1 cellular context compared by ENCODE assay signal in genomic region chr10:33661580-33662269, GRCh38.
A peak's percentile ranks its signal among the peaks of the same experiment; 100 is the strongest.
TF ChIP-seq lines count a peak whose summit lies in the region.

No MANE protein-coding gene starts in this region.

TF ChIP-seq in HepG2, 621 proteins besides CTCF, POLR2A, EP300 and RAD21 (continued from another document and continues in another):
- TF ChIP-seq RERE (CRISPR knock-in tag; IDR thresholded peaks at IDR 0.05; ENCODE audit: low read depth), result no peak
- no peak for TF ChIP-seq TOE1 (CRISPR knock-in tag; IDR thresholded peaks at IDR 0.05)
- TF ChIP-seq, protein P1, sequence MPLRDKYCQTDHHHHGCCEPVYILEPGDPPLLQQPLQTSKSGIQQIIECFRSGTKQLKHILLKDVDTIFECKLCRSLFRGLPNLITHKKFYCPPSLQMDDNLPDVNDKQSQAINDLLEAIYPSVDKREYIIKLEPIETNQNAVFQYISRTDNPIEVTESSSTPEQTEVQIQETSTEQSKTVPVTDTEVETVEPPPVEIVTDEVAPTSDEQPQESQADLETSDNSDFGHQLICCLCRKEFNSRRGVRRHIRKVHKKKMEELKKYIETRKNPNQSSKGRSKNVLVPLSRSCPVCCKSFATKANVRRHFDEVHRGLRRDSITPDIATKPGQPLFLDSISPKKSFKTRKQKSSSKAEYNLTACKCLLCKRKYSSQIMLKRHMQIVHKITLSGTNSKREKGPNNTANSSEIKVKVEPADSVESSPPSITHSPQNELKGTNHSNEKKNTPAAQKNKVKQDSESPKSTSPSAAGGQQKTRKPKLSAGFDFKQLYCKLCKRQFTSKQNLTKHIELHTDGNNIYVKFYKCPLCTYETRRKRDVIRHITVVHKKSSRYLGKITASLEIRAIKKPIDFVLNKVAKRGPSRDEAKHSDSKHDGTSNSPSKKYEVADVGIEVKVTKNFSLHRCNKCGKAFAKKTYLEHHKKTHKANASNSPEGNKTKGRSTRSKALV (CRISPR knock-in tag; IDR thresholded peaks at IDR 0.05), result no peak
- TF ChIP-seq ATF6 (CRISPR knock-in tag; conservative IDR thresholded peaks at IDR 0.05), result no peak
- TF ChIP-seq CREB1 (IDR thresholded peaks at IDR 0.05), result no peak
- TF ChIP-seq CREB1 (CRISPR knock-in tag; IDR thresholded peaks at IDR 0.05), result no peak
- TF ChIP-seq SIX4 (CRISPR knock-in tag; IDR thresholded peaks at IDR 0.05), result no peak
- no peak for TF ChIP-seq ZSCAN21 (CRISPR knock-in tag; IDR thresholded peaks at IDR 0.05; ENCODE audit: borderline replicate concordance)
- TF ChIP-seq, protein P2, sequence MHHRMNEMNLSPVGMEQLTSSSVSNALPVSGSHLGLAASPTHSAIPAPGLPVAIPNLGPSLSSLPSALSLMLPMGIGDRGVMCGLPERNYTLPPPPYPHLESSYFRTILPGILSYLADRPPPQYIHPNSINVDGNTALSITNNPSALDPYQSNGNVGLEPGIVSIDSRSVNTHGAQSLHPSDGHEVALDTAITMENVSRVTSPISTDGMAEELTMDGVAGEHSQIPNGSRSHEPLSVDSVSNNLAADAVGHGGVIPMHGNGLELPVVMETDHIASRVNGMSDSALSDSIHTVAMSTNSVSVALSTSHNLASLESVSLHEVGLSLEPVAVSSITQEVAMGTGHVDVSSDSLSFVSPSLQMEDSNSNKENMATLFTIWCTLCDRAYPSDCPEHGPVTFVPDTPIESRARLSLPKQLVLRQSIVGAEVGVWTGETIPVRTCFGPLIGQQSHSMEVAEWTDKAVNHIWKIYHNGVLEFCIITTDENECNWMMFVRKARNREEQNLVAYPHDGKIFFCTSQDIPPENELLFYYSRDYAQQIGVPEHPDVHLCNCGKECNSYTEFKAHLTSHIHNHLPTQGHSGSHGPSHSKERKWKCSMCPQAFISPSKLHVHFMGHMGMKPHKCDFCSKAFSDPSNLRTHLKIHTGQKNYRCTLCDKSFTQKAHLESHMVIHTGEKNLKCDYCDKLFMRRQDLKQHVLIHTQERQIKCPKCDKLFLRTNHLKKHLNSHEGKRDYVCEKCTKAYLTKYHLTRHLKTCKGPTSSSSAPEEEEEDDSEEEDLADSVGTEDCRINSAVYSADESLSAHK (CRISPR knock-in tag; IDR thresholded peaks at IDR 0.05; ENCODE audit: borderline replicate concordance), result no peak
- no peak for TF ChIP-seq ZNF205 (CRISPR knock-in tag; IDR thresholded peaks at IDR 0.05)
- 0 out of 2 replicates have a peak, but pooled peaks have one; percentile 29 for TF ChIP-seq FOXK1 (CRISPR knock-in tag; IDR thresholded peaks at IDR 0.05; ENCODE audit: borderline replicate concordance, low read depth)
- peak; percentile 67 for TF ChIP-seq MED1 (CRISPR knock-in tag; IDR thresholded peaks at IDR 0.05)
- no peak for TF ChIP-seq ZBTB3 (CRISPR knock-in tag; IDR thresholded peaks at IDR 0.05; ENCODE audit: borderline replicate concordance, low read depth)
- TF ChIP-seq TMF1 (CRISPR knock-in tag; IDR thresholded peaks at IDR 0.05; ENCODE audit: low read depth), result no peak
- TF ChIP-seq ZNF503 (CRISPR knock-in tag; IDR thresholded peaks at IDR 0.05), result no peak
- TF ChIP-seq ZFP90 (CRISPR knock-in tag; IDR thresholded peaks at IDR 0.05; ENCODE audit: borderline replicate concordance), result no peak
- TF ChIP-seq NCOA5 (CRISPR knock-in tag; IDR thresholded peaks at IDR 0.05), result no peak
- TF ChIP-seq ZNF354B (CRISPR knock-in tag; IDR thresholded peaks at IDR 0.05), result no peak
- TF ChIP-seq, protein P3, sequence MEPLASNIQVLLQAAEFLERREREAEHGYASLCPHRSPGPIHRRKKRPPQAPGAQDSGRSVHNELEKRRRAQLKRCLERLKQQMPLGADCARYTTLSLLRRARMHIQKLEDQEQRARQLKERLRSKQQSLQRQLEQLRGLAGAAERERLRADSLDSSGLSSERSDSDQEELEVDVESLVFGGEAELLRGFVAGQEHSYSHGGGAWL (CRISPR knock-in tag; IDR thresholded peaks at IDR 0.05), result no peak
- TF ChIP-seq, protein P4, sequence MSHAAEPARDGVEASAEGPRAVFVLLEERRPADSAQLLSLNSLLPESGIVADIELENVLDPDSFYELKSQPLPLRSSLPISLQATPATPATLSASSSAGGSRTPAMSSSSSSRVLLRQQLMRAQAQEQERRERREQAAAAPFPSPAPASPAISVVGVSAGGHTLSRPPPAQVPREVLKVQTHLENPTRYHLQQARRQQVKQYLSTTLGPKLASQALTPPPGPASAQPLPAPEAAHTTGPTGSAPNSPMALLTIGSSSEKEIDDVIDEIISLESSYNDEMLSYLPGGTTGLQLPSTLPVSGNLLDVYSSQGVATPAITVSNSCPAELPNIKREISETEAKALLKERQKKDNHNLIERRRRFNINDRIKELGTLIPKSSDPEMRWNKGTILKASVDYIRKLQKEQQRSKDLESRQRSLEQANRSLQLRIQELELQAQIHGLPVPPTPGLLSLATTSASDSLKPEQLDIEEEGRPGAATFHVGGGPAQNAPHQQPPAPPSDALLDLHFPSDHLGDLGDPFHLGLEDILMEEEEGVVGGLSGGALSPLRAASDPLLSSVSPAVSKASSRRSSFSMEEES (CRISPR knock-in tag; IDR thresholded peaks at IDR 0.05), result no peak
- no peak for TF ChIP-seq ZNF549 (CRISPR knock-in tag; IDR thresholded peaks at IDR 0.05)
- TF ChIP-seq KDM4B (CRISPR knock-in tag; IDR thresholded peaks at IDR 0.05), result no peak
- TF ChIP-seq, protein P5, sequence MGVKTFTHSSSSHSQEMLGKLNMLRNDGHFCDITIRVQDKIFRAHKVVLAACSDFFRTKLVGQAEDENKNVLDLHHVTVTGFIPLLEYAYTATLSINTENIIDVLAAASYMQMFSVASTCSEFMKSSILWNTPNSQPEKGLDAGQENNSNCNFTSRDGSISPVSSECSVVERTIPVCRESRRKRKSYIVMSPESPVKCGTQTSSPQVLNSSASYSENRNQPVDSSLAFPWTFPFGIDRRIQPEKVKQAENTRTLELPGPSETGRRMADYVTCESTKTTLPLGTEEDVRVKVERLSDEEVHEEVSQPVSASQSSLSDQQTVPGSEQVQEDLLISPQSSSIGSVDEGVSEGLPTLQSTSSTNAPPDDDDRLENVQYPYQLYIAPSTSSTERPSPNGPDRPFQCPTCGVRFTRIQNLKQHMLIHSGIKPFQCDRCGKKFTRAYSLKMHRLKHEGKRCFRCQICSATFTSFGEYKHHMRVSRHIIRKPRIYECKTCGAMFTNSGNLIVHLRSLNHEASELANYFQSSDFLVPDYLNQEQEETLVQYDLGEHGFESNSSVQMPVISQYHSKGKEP (CRISPR knock-in tag; IDR thresholded peaks at IDR 0.05), result no peak
- TF ChIP-seq EHMT2 (IDR thresholded peaks at IDR 0.05; ENCODE audit: borderline replicate concordance, low read depth, low read length), result no peak
- TF ChIP-seq SCMH1 (CRISPR knock-in tag; IDR thresholded peaks at IDR 0.05; ENCODE audit: borderline replicate concordance), result no peak
- TF ChIP-seq, protein P6, sequence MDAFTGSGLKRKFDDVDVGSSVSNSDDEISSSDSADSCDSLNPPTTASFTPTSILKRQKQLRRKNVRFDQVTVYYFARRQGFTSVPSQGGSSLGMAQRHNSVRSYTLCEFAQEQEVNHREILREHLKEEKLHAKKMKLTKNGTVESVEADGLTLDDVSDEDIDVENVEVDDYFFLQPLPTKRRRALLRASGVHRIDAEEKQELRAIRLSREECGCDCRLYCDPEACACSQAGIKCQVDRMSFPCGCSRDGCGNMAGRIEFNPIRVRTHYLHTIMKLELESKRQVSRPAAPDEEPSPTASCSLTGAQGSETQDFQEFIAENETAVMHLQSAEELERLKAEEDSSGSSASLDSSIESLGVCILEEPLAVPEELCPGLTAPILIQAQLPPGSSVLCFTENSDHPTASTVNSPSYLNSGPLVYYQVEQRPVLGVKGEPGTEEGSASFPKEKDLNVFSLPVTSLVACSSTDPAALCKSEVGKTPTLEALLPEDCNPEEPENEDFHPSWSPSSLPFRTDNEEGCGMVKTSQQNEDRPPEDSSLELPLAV (CRISPR knock-in tag; conservative IDR thresholded peaks at IDR 0.05; ENCODE audit: low read depth), result no peak
- TF ChIP-seq POGZ (CRISPR knock-in tag; IDR thresholded peaks at IDR 0.05), result peak; percentile 51
- TF ChIP-seq, protein P7, sequence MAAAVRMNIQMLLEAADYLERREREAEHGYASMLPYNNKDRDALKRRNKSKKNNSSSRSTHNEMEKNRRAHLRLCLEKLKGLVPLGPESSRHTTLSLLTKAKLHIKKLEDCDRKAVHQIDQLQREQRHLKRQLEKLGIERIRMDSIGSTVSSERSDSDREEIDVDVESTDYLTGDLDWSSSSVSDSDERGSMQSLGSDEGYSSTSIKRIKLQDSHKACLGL (CRISPR knock-in tag; IDR thresholded peaks at IDR 0.05), result no peak
- TF ChIP-seq UBTF (CRISPR knock-in tag; IDR thresholded peaks at IDR 0.05), result no peak
- TF ChIP-seq SRSF1 (optimal IDR thresholded peaks at IDR 0.05; ENCODE audit: low read depth, low read length), result no peak
- no peak for TF ChIP-seq PRPF4 (IDR thresholded peaks at IDR 0.05; ENCODE audit: low read depth, low read length, poor library complexity, severe bottlenecking)
- TF ChIP-seq ZFX (CRISPR knock-in tag; IDR thresholded peaks at IDR 0.05; ENCODE audit: low read depth), result no peak
- TF ChIP-seq REXO4 (CRISPR knock-in tag; IDR thresholded peaks at IDR 0.05; ENCODE audit: borderline replicate concordance), result no peak
- TF ChIP-seq ZNF75D (CRISPR knock-in tag; IDR thresholded peaks at IDR 0.05; ENCODE audit: borderline replicate concordance), result no peak
- no peak for TF ChIP-seq NFE2L2 (IDR thresholded peaks at IDR 0.05; ENCODE audit: low read length)
- no peak for TF ChIP-seq NFE2 (CRISPR knock-in tag; IDR thresholded peaks at IDR 0.05)
- TF ChIP-seq ZNF225 (CRISPR knock-in tag; IDR thresholded peaks at IDR 0.05), result no peak
- TF ChIP-seq HDAC1 (CRISPR knock-in tag; IDR thresholded peaks at IDR 0.05), result no peak
